Comparison of ENCODE assay signal across 8 cellular contexts in genomic region chr3:128804017-128804816, GRCh38.
A peak's percentile ranks its signal among the peaks of the same experiment; 100 is the strongest.
DNase-seq lines count a peak whose midpoint lies in the region; ATAC-seq and TF ChIP-seq lines count a peak whose summit lies in the region.

No MANE protein-coding gene starts in this region.

- H3K36me3 Mint-ChIP-seq in T-helper 2 cell treated with Interferon-gamma antibody and Interleukin-4, amounts not matched to agents 5 μg/mL and 100 μg/mL, for 36 hours (ENCODE audit: low read depth), result peaks cover 50% of the 10 kb centered on the region
- peaks cover 61% of the 10 kb centered on the region for H3K36me3 Mint-ChIP-seq in nephron (ENCODE audit: low read depth)

- H3K4me1 Mint-ChIP-seq in T-helper 2 cell treated with Interferon-gamma antibody and Interleukin-4, amounts not matched to agents 5 μg/mL and 100 μg/mL, for 36 hours (ENCODE audit: low read depth), result peaks cover 70% of the 10 kb centered on the region
- peaks cover 61% of the 10 kb centered on the region for H3K4me1 Mint-ChIP-seq in nephron

- peak overlapping the region; percentile 78 for H3K4me3 Mint-ChIP-seq in T-helper 2 cell treated with Interferon-gamma antibody and Interleukin-4, amounts not matched to agents 5 μg/mL and 100 μg/mL, for 36 hours
- H3K4me3 Mint-ChIP-seq in nephron, result peak overlapping the region; percentile 7 to 51 (median 46)

- ATAC-seq in GM19351 (IDR thresholded peaks at IDR 0.05; ENCODE audit: unreplicated experiment), result peak; percentile 94
- peak; percentile 93 for ATAC-seq in HG03378 (IDR thresholded peaks at IDR 0.05; ENCODE audit: unreplicated experiment)

- no peaks in the 10 kb centered on the region for H3K27me3 Mint-ChIP-seq in T-helper 2 cell treated with Interferon-gamma antibody and Interleukin-4, amounts not matched to agents 5 μg/mL and 100 μg/mL, for 36 hours (ENCODE audit: low read depth)
- H3K27me3 Mint-ChIP-seq in nephron (ENCODE audit: low read depth), result no peaks in the 10 kb centered on the region

- no peaks in the 10 kb centered on the region for H3K9me3 Mint-ChIP-seq in T-helper 2 cell treated with Interferon-gamma antibody and Interleukin-4, amounts not matched to agents 5 μg/mL and 100 μg/mL, for 36 hours
- no peaks in the 10 kb centered on the region for H3K9me3 Mint-ChIP-seq in nephron

- DNase-seq in AG08395 (ENCODE audit: low spot score) (peak; percentile 40), dermis blood vessel endothelial cell (peak; percentile 73), HT-29 (ENCODE audit: low spot score) (no peak), NCI-H187 treated with DMSO at 0.1 percent for 48 hours (lab: John Stamatoyannopoulos, UW) (no peak)
- DNase-seq in T-helper 2 cell treated with Interferon-gamma antibody and Interleukin-4, amounts not matched to agents 5 μg/mL and 100 μg/mL, for 36 hours (ENCODE audit: low spot score), result peak; percentile 81

- TF ChIP-seq CTCF in nephron (IDR thresholded peaks at IDR 0.05; ENCODE audit: unreplicated experiment in 3 of 3), result no peak

- peak overlapping the region; percentile 85 for H3K27ac Mint-ChIP-seq in T-helper 2 cell treated with Interferon-gamma antibody and Interleukin-4, amounts not matched to agents 5 μg/mL and 100 μg/mL, for 36 hours
- H3K27ac Mint-ChIP-seq in nephron, result peak overlapping the region; percentile 71 to 90 (median 86)

Comparison
In these comparisons a context has a peak if more than half of its experiments do, and no peak if none do; other contexts are left out.
1. DNase-seq: peak in AG08395 (single experiment), T-helper 2 cell treated with Interferon-gamma antibody and Interleukin-4, amounts not matched to agents 5 μg/mL and 100 μg/mL, for 36 hours (single experiment) and dermis blood vessel endothelial cell (single experiment); none in HT-29 (single experiment) and NCI-H187 treated with DMSO at 0.1 percent for 48 hours (single experiment).